In the genomic region with DNA sequence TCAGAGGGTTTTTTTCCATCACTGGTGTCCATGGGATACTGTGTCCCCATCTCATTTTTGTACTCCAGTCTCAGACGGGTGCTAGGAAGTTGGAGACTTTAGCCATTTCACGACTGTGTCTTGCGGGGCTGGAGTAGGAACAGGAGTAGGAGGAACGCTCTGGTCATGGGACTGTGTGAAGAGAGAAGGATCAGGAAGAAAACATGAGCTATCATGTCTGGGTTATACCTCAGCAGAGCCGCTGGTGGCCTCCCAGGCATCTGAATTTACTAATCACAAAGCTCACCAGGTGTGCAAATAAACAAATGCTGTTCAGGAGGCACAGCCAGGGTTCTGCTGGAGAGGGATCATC, we compare ENCODE assay signal across 9 cellular contexts.
DNase-seq lines count a peak whose midpoint lies in the region; ATAC-seq and TF ChIP-seq lines count a peak whose summit lies in the region.
"Had no signal": no experiment of that assay in that cellular context is flagged by ENCODE, and none has a peak within 500 bp of the region (broad histone marks: within the 10 kb centered on the region; RNA-seq: fewer than 3 reads in every experiment).

No MANE protein-coding gene starts in this region.

- H3K27ac ChIP-seq in smooth muscle cell (ENCODE audit: low read depth) = peak overlapping the region; percentile 98

- peaks cover 27% of the 10 kb centered on the region for H4K20me1 ChIP-seq in smooth muscle cell (ENCODE audit: low read depth)

- H3K36me3 Mint-ChIP-seq in activated naive CD8-positive, alpha-beta T cell treated with anti-CD3 and anti-CD28 coated beads for 36 hours = no peaks in the 10 kb centered on the region
- H3K36me3 Mint-ChIP-seq in activated T-cell treated with anti-CD3 and anti-CD28 coated beads, Interleukin-2, amount 50 U/mL, for 24 hours (ENCODE audit: low read depth) = no peaks in the 10 kb centered on the region

- no peak overlapping the region for H3K4me3 Mint-ChIP-seq in activated naive CD8-positive, alpha-beta T cell treated with anti-CD3 and anti-CD28 coated beads for 36 hours
- H3K4me3 Mint-ChIP-seq in activated T-cell treated with anti-CD3 and anti-CD28 coated beads, Interleukin-2, amount 50 U/mL, for 24 hours = no peak overlapping the region

- H3K27ac Mint-ChIP-seq in activated naive CD8-positive, alpha-beta T cell treated with anti-CD3 and anti-CD28 coated beads for 36 hours = no peak overlapping the region
- no peak overlapping the region for H3K27ac Mint-ChIP-seq in activated T-cell treated with anti-CD3 and anti-CD28 coated beads, Interleukin-2, amount 50 U/mL, for 24 hours

- no peaks in the 10 kb centered on the region for H3K27me3 Mint-ChIP-seq in activated naive CD8-positive, alpha-beta T cell treated with anti-CD3 and anti-CD28 coated beads for 36 hours
- H3K27me3 Mint-ChIP-seq in activated T-cell treated with anti-CD3 and anti-CD28 coated beads, Interleukin-2, amount 50 U/mL, for 24 hours = no peaks in the 10 kb centered on the region

- peak overlapping the region; percentile 94 for H3K9ac ChIP-seq in smooth muscle cell (ENCODE audit: low read depth)

- peaks cover 63% of the 10 kb centered on the region for H3K79me2 ChIP-seq in smooth muscle cell (ENCODE audit: low read depth)

- no peak overlapping the region for H3K4me3 ChIP-seq in smooth muscle cell

- no peaks in the 10 kb centered on the region for H3K36me3 ChIP-seq in smooth muscle cell (ENCODE audit: low read depth)

- peaks cover 49% of the 10 kb centered on the region for H3K4me1 Mint-ChIP-seq in activated naive CD8-positive, alpha-beta T cell treated with anti-CD3 and anti-CD28 coated beads for 36 hours
- H3K4me1 Mint-ChIP-seq in activated T-cell treated with anti-CD3 and anti-CD28 coated beads, Interleukin-2, amount 50 U/mL, for 24 hours (ENCODE audit: low read depth) = peaks cover 59% of the 10 kb centered on the region

- no peak overlapping the region for H2AFZ ChIP-seq in smooth muscle cell (ENCODE audit: low read depth)

- H3K27me3 ChIP-seq in smooth muscle cell (ENCODE audit: low read depth) = no peaks in the 10 kb centered on the region

- peaks cover 28% of the 10 kb centered on the region for H3F3A ChIP-seq in smooth muscle cell (ENCODE audit: low read depth)

- no peaks in the 10 kb centered on the region for H3K9me3 Mint-ChIP-seq in activated naive CD8-positive, alpha-beta T cell treated with anti-CD3 and anti-CD28 coated beads for 36 hours
- no peaks in the 10 kb centered on the region for H3K9me3 Mint-ChIP-seq in activated T-cell treated with anti-CD3 and anti-CD28 coated beads, Interleukin-2, amount 50 U/mL, for 24 hours

- 35% methylated on average over 5 of the region's 5 CpGs for WGBS in smooth muscle cell (ENCODE audit: low lambda C conversion rate)

- H3K4me1 ChIP-seq in smooth muscle cell (ENCODE audit: low read depth) = peaks cover 31% of the 10 kb centered on the region

- in situ Hi-C loops in G401 (cut with HindIII; ENCODE audit: low sequenced_read_pairs) = no loop called here

- DNase-seq in G401 (ENCODE audit: low spot score) (peak; percentile 47), NCI-H69 (lab: John Stamatoyannopoulos, UW) (peak; percentile 78), smooth muscle cell (lab: John Stamatoyannopoulos, UW; ENCODE audit: unreplicated experiment) (no peak), NAMALWA (ENCODE audit: low spot score) (no peak)
- no peak for DNase-seq in activated naive CD8-positive, alpha-beta T cell treated with anti-CD3 and anti-CD28 coated beads for 36 hours
- DNase-seq in activated T-cell treated with anti-CD3 and anti-CD28 coated beads, Interleukin-2, amount 50 U/mL, for 24 hours = no peak
- DNase-seq: GF-D8 had no signal

- peak overlapping the region; percentile 74 for H3K4me2 ChIP-seq in smooth muscle cell

- peak; percentile 62 for ATAC-seq in esophagus mucosa
- no peak for ATAC-seq in HG02870 (IDR thresholded peaks at IDR 0.05; ENCODE audit: unreplicated experiment)

- no peak for TF ChIP-seq CTCF in smooth muscle cell (IDR thresholded peaks at IDR 0.05; ENCODE audit: borderline replicate concordance, insufficient read depth, poor library complexity, severe bottlenecking)

- H3K9me3 ChIP-seq in smooth muscle cell (replicated peaks; ENCODE audit: low read depth) = no peaks in the 10 kb centered on the region

Comparison
In these comparisons a context has a peak if more than half of its experiments do, and no peak if none do; other contexts are left out.
1. DNase-seq: peak in G401 (single experiment) and NCI-H69 (single experiment); none in smooth muscle cell (single experiment), activated naive CD8-positive, alpha-beta T cell treated with anti-CD3 and anti-CD28 coated beads for 36 hours (single experiment), NAMALWA (single experiment) and activated T-cell treated with anti-CD3 and anti-CD28 coated beads, Interleukin-2, amount 50 U/mL, for 24 hours (single experiment).